ENCODE assay signal across 1 cellular context in the genomic region with DNA sequence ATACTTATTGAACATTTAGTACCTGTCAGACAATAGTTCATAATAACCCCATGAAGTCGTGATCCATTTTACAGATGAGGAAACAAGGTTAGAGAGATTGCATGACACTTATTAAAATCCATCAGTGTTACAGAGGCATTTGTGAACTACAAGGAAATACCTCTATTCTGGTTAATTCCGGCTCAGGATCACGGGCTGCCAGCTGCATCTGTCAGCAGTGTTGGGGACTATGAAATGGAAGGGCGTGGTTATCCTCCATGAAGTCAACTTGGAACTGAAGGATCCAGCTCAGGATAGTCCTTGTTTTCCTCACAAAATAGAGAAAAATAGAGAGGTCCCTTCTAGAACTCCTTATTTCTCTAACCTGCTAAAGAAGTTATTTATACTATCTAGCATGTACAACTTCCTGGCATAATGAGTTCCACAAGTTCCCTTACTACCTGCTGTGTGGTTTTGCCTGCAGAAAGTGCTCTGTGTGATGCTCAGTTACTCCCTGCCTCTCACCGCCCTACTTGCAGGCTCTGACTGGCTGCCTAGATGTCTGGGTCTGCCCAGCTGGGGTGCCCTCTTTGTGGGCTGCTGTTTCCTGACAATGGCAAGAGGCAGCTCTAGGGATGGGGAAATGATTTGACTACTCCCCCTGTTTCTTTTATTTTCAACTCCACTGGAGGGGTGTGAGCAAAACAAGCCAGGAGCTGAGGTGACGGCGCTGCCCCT.
A peak's percentile ranks its signal among the peaks of the same experiment; 100 is the strongest.
TF ChIP-seq lines count a peak whose summit lies in the region.

No MANE protein-coding gene starts in this region.

TF ChIP-seq in HepG2, 621 proteins besides CTCF, POLR2A, EP300 and RAD21:
- TF ChIP-seq, protein P1, sequence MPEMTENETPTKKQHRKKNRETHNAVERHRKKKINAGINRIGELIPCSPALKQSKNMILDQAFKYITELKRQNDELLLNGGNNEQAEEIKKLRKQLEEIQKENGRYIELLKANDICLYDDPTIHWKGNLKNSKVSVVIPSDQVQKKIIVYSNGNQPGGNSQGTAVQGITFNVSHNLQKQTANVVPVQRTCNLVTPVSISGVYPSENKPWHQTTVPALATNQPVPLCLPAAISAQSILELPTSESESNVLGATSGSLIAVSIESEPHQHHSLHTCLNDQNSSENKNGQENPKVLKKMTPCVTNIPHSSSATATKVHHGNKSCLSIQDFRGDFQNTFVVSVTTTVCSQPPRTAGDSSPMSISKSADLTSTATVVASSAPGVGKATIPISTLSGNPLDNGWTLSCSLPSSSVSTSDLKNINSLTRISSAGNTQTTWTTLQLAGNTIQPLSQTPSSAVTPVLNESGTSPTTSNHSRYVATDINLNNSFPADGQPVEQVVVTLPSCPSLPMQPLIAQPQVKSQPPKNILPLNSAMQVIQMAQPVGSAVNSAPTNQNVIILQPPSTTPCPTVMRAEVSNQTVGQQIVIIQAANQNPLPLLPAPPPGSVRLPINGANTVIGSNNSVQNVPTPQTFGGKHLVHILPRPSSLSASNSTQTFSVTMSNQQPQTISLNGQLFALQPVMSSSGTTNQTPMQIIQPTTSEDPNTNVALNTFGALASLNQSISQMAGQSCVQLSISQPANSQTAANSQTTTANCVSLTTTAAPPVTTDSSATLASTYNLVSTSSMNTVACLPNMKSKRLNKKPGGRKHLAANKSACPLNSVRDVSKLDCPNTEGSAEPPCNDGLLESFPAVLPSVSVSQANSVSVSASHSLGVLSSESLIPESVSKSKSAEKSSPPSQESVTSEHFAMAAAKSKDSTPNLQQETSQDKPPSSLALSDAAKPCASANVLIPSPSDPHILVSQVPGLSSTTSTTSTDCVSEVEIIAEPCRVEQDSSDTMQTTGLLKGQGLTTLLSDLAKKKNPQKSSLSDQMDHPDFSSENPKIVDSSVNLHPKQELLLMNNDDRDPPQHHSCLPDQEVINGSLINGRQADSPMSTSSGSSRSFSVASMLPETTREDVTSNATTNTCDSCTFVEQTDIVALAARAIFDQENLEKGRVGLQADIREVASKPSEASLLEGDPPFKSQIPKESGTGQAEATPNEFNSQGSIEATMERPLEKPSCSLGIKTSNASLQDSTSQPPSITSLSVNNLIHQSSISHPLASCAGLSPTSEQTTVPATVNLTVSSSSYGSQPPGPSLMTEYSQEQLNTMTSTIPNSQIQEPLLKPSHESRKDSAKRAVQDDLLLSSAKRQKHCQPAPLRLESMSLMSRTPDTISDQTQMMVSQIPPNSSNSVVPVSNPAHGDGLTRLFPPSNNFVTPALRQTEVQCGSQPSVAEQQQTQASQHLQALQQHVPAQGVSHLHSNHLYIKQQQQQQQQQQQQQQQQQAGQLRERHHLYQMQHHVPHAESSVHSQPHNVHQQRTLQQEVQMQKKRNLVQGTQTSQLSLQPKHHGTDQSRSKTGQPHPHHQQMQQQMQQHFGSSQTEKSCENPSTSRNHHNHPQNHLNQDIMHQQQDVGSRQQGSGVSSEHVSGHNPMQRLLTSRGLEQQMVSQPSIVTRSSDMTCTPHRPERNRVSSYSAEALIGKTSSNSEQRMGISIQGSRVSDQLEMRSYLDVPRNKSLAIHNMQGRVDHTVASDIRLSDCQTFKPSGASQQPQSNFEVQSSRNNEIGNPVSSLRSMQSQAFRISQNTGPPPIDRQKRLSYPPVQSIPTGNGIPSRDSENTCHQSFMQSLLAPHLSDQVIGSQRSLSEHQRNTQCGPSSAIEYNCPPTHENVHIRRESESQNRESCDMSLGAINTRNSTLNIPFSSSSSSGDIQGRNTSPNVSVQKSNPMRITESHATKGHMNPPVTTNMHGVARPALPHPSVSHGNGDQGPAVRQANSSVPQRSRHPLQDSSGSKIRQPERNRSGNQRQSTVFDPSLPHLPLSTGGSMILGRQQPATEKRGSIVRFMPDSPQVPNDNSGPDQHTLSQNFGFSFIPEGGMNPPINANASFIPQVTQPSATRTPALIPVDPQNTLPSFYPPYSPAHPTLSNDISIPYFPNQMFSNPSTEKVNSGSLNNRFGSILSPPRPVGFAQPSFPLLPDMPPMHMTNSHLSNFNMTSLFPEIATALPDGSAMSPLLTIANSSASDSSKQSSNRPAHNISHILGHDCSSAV (CRISPR knock-in tag; IDR thresholded peaks at IDR 0.05; ENCODE audit: borderline replicate concordance): no peak
- TF ChIP-seq NR2F2 (IDR thresholded peaks at IDR 0.05; ENCODE audit: borderline replicate concordance, low read depth) (no peak), HNRNPH1 (optimal IDR thresholded peaks at IDR 0.05; ENCODE audit: low read depth, low read length) (no peak), ZNF629 (CRISPR knock-in tag; conservative IDR thresholded peaks at IDR 0.05) (0 out of 2 replicates have a peak, but pooled peaks have one; percentile 38), SMAD3 (CRISPR knock-in tag; IDR thresholded peaks at IDR 0.05) (no peak), ZNF780A (CRISPR knock-in tag; IDR thresholded peaks at IDR 0.05) (no peak), SOX6 (IDR thresholded peaks at IDR 0.05) (no peak), SOX6 (CRISPR knock-in tag; IDR thresholded peaks at IDR 0.05) (no peak)
